In genomic region chr10:22333667-22334282, GRCh38 we compare ENCODE assay signal across 13 cellular contexts. TPM values are rescaled to one million over a fixed set of nuclear protein-coding genes. Genes with fewer than 3 reads are reported as not detected.
A peak's percentile ranks its signal among the peaks of the same experiment; 100 is the strongest.
DNase-seq lines count a peak whose midpoint lies in the region; ATAC-seq and TF ChIP-seq lines count a peak whose summit lies in the region.
"Had no signal": no experiment of that assay in that cellular context is flagged by ENCODE, and none has a peak within 500 bp of the region (broad histone marks: within the 10 kb centered on the region; RNA-seq: fewer than 3 reads in every experiment).

No MANE protein-coding gene starts in this region.

- H3K9me3 ChIP-seq in MG63 = no peaks in the 10 kb centered on the region
- H3K9me3 ChIP-seq: colonic mucosa, gastrocnemius medialis had no signal

- H3K4me3 Mint-ChIP-seq in CD14-positive monocyte (peak overlapping the region; percentile 76 to 94), brain (peak overlapping the region; percentile 30 to 81 (median 77))
- H3K4me3 Mint-ChIP-seq in naive thymus-derived CD8-positive, alpha-beta T cell = peak overlapping the region; percentile 68 to 84 (median 81)

- H3K4me1 Mint-ChIP-seq in CD14-positive monocyte (peaks cover 37% of the 10 kb centered on the region), brain (peaks cover 12% of the 10 kb centered on the region)
- H3K4me1 Mint-ChIP-seq in naive thymus-derived CD8-positive, alpha-beta T cell = peaks cover 8 to 40% (median 26%) of the 10 kb centered on the region in 4 donors

- H3K9me3 Mint-ChIP-seq in CD14-positive monocyte (peaks cover 0 to 37% (median 27%) of the 10 kb centered on the region in 7 donors), brain (peaks cover 2 to 17% (median 11%) of the 10 kb centered on the region in 5 experiments)
- H3K9me3 Mint-ChIP-seq in naive thymus-derived CD8-positive, alpha-beta T cell = peaks cover 0 to 25% (median 3%) of the 10 kb centered on the region in 9 donors

- DNase-seq in CD14-positive monocyte (ENCODE audit: low spot score) = no peak
- peak; percentile 63 for DNase-seq in H7
- DNase-seq in naive thymus-derived CD8-positive, alpha-beta T cell = no peak
- DNase-seq in cortex of kidney (lab: John Stamatoyannopoulos, UW) = no peak
- DNase-seq in NCI-H2107 (lab: John Stamatoyannopoulos, UW) = no peak
- no peak for DNase-seq in MG63
- DNase-seq: activated effector memory CD4-positive, alpha-beta T cell treated with Interleukin-2 at 50 U/mL for 16 hours; colonic mucosa; gastrocnemius medialis; NCI-H2029; T-helper 9 cell had no signal

- intact Hi-C loops in CD14-positive monocyte (cut with micrococcal nuclease) = no loop called here

- POLR2A ChIA-PET in naive thymus-derived CD8-positive, alpha-beta T cell (lab: Charles Lee) = interaction anchor here (1.6 to 1.7 kb wide), 2 partner anchors 8 to 14 kb away, joined by 4 to 5 read pairs; no protein-coding TSS in a partner anchor

- no peak for TF ChIP-seq CTCF in CD14-positive monocyte (IDR thresholded peaks at IDR 0.05)
- no peak for TF ChIP-seq CTCF in brain (conservative IDR thresholded peaks at IDR 0.05)

- H3K36me3 Mint-ChIP-seq in CD14-positive monocyte (peaks cover 16% of the 10 kb centered on the region in 2 donors), brain (peaks cover 31% of the 10 kb centered on the region)
- peaks cover 10 to 18% (median 17%) of the 10 kb centered on the region in 3 donors for H3K36me3 Mint-ChIP-seq in naive thymus-derived CD8-positive, alpha-beta T cell

- H3K36me3 ChIP-seq in H7 (replicated peaks; ENCODE audit: control insufficient read depth, insufficient read depth, low read length) = no peaks in the 10 kb centered on the region
- peaks cover 13% of the 10 kb centered on the region for H3K36me3 ChIP-seq in MG63
- H3K36me3 ChIP-seq: colonic mucosa had no signal

- H3K27ac Mint-ChIP-seq in CD14-positive monocyte (peak overlapping the region in 2 of 7 donors; percentile 64 to 74), brain (peak overlapping the region in 1 of 5 experiments; percentile 84)
- H3K27ac Mint-ChIP-seq in naive thymus-derived CD8-positive, alpha-beta T cell = peak overlapping the region; percentile 68 to 92 (median 87)

- H3K27me3 Mint-ChIP-seq in CD14-positive monocyte (ENCODE audit: low read depth in 3 of 3) = peaks cover 55 to 61% (median 60%) of the 10 kb centered on the region in 3 donors
- peaks cover 73% of the 10 kb centered on the region for H3K27me3 Mint-ChIP-seq in brain
- peaks cover 8 to 53% (median 32%) of the 10 kb centered on the region in 5 donors for H3K27me3 Mint-ChIP-seq in naive thymus-derived CD8-positive, alpha-beta T cell

- ATAC-seq in naive thymus-derived CD8-positive, alpha-beta T cell = no peak
- no peak for ATAC-seq in HG03432 (IDR thresholded peaks at IDR 0.05; ENCODE audit: unreplicated experiment)
- ATAC-seq: gastrocnemius medialis had no signal

- peak overlapping the region; percentile 36; the same call in 1 of the 2 replicates for H3K4me3 ChIP-seq in H7 (ENCODE audit: insufficient read depth, low read depth, low read length)
- H3K4me3 ChIP-seq in MG63 = no peak overlapping the region

- H3K27me3 ChIP-seq in H7 (ENCODE audit: control insufficient read depth, insufficient read depth, low read length) (peaks cover 98% of the 10 kb centered on the region), MG63 (peaks cover 31% of the 10 kb centered on the region)

RNA-seq across cellular contexts. Expression of gene SPAG6, which starts 11.5 kb away (rescaled TPM):
- polyA plus RNA-seq in CD14-positive monocyte (under 1 TPM in 1 of 2 donors, not detected in 1; 0.11 TPM), brain (ENCODE audit: insufficient read depth, low read depth, low replicate concordance) (16.3 TPM)
- not detected in 2 replicates for total RNA-seq in H7 (2014; rRNA removed; shearing (Covaris generic))
- not detected for total RNA-seq in naive thymus-derived CD8-positive, alpha-beta T cell
- not detected for polyA plus RNA-seq in naive thymus-derived CD8-positive, alpha-beta T cell
- not detected in 2 replicates for total RNA-seq in MG63 (2014; rRNA removed; shearing (Covaris generic); ENCODE audit: low replicate concordance)
- total RNA-seq: colonic mucosa had no signal

RNA-seq across cellular contexts. Expression of gene BMI1, which starts 12.9 kb away (rescaled TPM):
- 10 to 100 TPM in 1 of 2 donors, 1 to 10 TPM in 1; 7.5 to 11.0 TPM for polyA plus RNA-seq in CD14-positive monocyte
- 1.3 and 4.1 TPM in 2 replicates for total RNA-seq in H7 (2014; rRNA removed; shearing (Covaris generic))
- 32.5 TPM for polyA plus RNA-seq in brain (ENCODE audit: insufficient read depth, low read depth, low replicate concordance)
- total RNA-seq in naive thymus-derived CD8-positive, alpha-beta T cell = 10 to 100 TPM; 70.2 to 80.3 TPM
- 10 to 100 TPM; 22.5 to 32.9 (median 25.7) TPM for polyA plus RNA-seq in naive thymus-derived CD8-positive, alpha-beta T cell
- total RNA-seq in MG63 (2014; rRNA removed; shearing (Covaris generic); ENCODE audit: low replicate concordance) = 31.4 and 51.2 TPM in 2 replicates

RNA-seq across cellular contexts. Expression of gene COMMD3, which starts 17.6 kb away (rescaled TPM):
- polyA plus RNA-seq in CD14-positive monocyte (100 to 1,000 TPM; 138 to 140 TPM), brain (ENCODE audit: insufficient read depth, low read depth, low replicate concordance) (64.7 TPM)
- 1.1 and 1.8 TPM in 2 replicates for total RNA-seq in H7 (2014; rRNA removed; shearing (Covaris generic))
- total RNA-seq in naive thymus-derived CD8-positive, alpha-beta T cell = 10 to 100 TPM; 53.9 to 59.3 TPM
- 10 to 100 TPM; 38.5 to 57.8 (median 48.4) TPM for polyA plus RNA-seq in naive thymus-derived CD8-positive, alpha-beta T cell
- total RNA-seq in MG63 (2014; rRNA removed; shearing (Covaris generic); ENCODE audit: low replicate concordance) = 43.5 and 75.4 TPM in 2 replicates

Comparison
In these comparisons a context has a peak if more than half of its experiments do, and no peak if none do; other contexts are left out.
1. RNA of gene COMMD3, which starts 17.6 kb away (total RNA-seq): 53.9 to 59.3 TPM in naive thymus-derived CD8-positive, alpha-beta T cell and 43.5 to 75.4 TPM in MG63; 1.1 to 1.8 TPM in H7; every median in the first group is over 10 times any median in the second.
2. Peak in every context shown above with its lines, with median percentiles within 50 percentile points of each other: H3K4me3 Mint-ChIP-seq.